8 cellular contexts compared by ENCODE assay signal in genomic region chr4:108649863-108650211, GRCh38. TPM values are rescaled to one million over a fixed set of nuclear protein-coding genes. Genes with fewer than 3 reads are reported as not detected.
DNase-seq lines count a peak whose midpoint lies in the region; ATAC-seq and TF ChIP-seq lines count a peak whose summit lies in the region.

No MANE protein-coding gene starts in this region.

- peaks cover 8% of the 10 kb centered on the region for H3K79me2 ChIP-seq in trophoblast cell (ENCODE audit: control insufficient read depth, insufficient read depth, low read length, poor library complexity)

- H3K27ac Mint-ChIP-seq in Caco-2 (ENCODE audit: unreplicated experiment) = peak overlapping the region; percentile 96

- H3K18ac ChIP-seq in trophoblast cell (ENCODE audit: low read length) = no peak overlapping the region

- peak overlapping the region; percentile 97 for H3K4me3 Mint-ChIP-seq in Caco-2 (ENCODE audit: unreplicated experiment)

- no peak overlapping the region for H2BK5ac ChIP-seq in trophoblast cell (ENCODE audit: low read depth, low read length, poor library complexity)

- peaks cover 7% of the 10 kb centered on the region for H3K36me3 Mint-ChIP-seq in Caco-2 (ENCODE audit: insufficient read depth, unreplicated experiment)

- no peak overlapping the region for H2AK5ac ChIP-seq in trophoblast cell (ENCODE audit: low read length)

- peak overlapping the region; percentile 38 for H2AFZ ChIP-seq in trophoblast cell (ENCODE audit: insufficient read depth, low read length, poor library complexity)

- peak overlapping the region; percentile 71 for H3K4me2 ChIP-seq in trophoblast cell (ENCODE audit: low read length)

- H3K9me3 Mint-ChIP-seq in Caco-2 (ENCODE audit: unreplicated experiment) = no peaks in the 10 kb centered on the region

- no peak for DNase-seq in Caco-2
- no peak for DNase-seq in trophoblast cell
- DNase-seq in NCI-H2081 treated with DMSO at 0.1 percent for 48 hours (lab: John Stamatoyannopoulos, UW) = no peak
- DNase-seq in SIG-M5 (lab: John Stamatoyannopoulos, UW) = no peak
- no peak for DNase-seq in NOMO-1 treated with DMSO at 0.1 percent for 48 hours (lab: John Stamatoyannopoulos, UW; ENCODE audit: unreplicated experiment)

- H4K8ac ChIP-seq in trophoblast cell (ENCODE audit: low read depth, low read length) = no peak overlapping the region

- H2BK120ac ChIP-seq in trophoblast cell (ENCODE audit: insufficient read depth, low read length, poor library complexity) = no peak overlapping the region

- H3K4ac ChIP-seq in trophoblast cell (ENCODE audit: low read depth, low read length) = no peak overlapping the region

- H3K4me1 ChIP-seq in Caco-2 = peaks cover 8% of the 10 kb centered on the region; the same call in 1 of the 2 replicates
- H3K4me1 ChIP-seq in HUES64 (ENCODE audit: insufficient read depth, low read length) = peaks cover 8% of the 10 kb centered on the region; the same call in 1 of the 2 replicates
- H3K4me1 ChIP-seq in ectodermal cell (ENCODE audit: control insufficient read depth, insufficient read depth, low read length) = no peaks in the 10 kb centered on the region
- H3K4me1 ChIP-seq in trophoblast cell (ENCODE audit: control insufficient read depth in 1 of 2, insufficient read depth in 2 of 2, low read length in 2 of 2) = no peaks in the 10 kb centered on the region

- POLR2A ChIA-PET in Caco-2 (lab: Charles Lee) = interaction anchor here (0.6 kb wide), 1 partner anchor 40 kb away, joined by 3 read pairs; no protein-coding TSS in a partner anchor

- H3K79me1 ChIP-seq in trophoblast cell (ENCODE audit: low read length) = peaks cover 7% of the 10 kb centered on the region

- ATAC-seq in GM21526 (IDR thresholded peaks at IDR 0.05; ENCODE audit: low FRiP score, unreplicated experiment) = peak; percentile 4

- H3K4me3 ChIP-seq in Caco-2 (ENCODE audit: low read depth, low read length) = peak overlapping the region; percentile 26
- peak overlapping the region; percentile 96 for H3K4me3 ChIP-seq in HUES64 (ENCODE audit: low read length)
- peak overlapping the region; percentile 31 for H3K4me3 ChIP-seq in ectodermal cell (ENCODE audit: insufficient read depth, low read depth, low read length)
- no peak overlapping the region for H3K4me3 ChIP-seq in trophoblast cell (ENCODE audit: low read depth, low read length)

- no peaks in the 10 kb centered on the region for H3K27me3 ChIP-seq in Caco-2 (replicated peaks; ENCODE audit: control insufficient read depth, insufficient read depth, low read length)
- no peaks in the 10 kb centered on the region for H3K27me3 ChIP-seq in HUES64 (ENCODE audit: insufficient read depth, low read length)
- no peaks in the 10 kb centered on the region for H3K27me3 ChIP-seq in ectodermal cell (ENCODE audit: control insufficient read depth, insufficient read depth, low read length, poor library complexity, severe bottlenecking)
- no peaks in the 10 kb centered on the region for H3K27me3 ChIP-seq in trophoblast cell (ENCODE audit: insufficient read depth, low read length)

- no peak overlapping the region for H3K14ac ChIP-seq in trophoblast cell (ENCODE audit: low read length)

- TF ChIP-seq CTCF in Caco-2 (IDR thresholded peaks at IDR 0.05; ENCODE audit: insufficient read depth in 1 of 2, low read depth in 1 of 2, low read length in 1 of 2, severe bottlenecking in 1 of 2, unreplicated experiment in 1 of 2) = no peak

- no peak overlapping the region for H4K12ac ChIP-seq in trophoblast cell (ENCODE audit: low read depth, low read length)

- BruUV-seq in Caco-2 (replicated peaks; lab: Mats Ljungman, UMichigan) = no TSS peak

- no peak overlapping the region for H3K23ac ChIP-seq in trophoblast cell (ENCODE audit: low read length)

- H3K9ac ChIP-seq in HUES64 (ENCODE audit: low read depth, low read length) = peak overlapping the region; percentile 97; the same call in 1 of the 2 replicates
- H3K9ac ChIP-seq in trophoblast cell (ENCODE audit: low read length) = no peak overlapping the region

- H3K27ac ChIP-seq in HUES64 (ENCODE audit: low read depth, low read length) = no peak overlapping the region
- no peak overlapping the region for H3K27ac ChIP-seq in ectodermal cell (ENCODE audit: insufficient read depth, low read depth, low read length, poor library complexity, severe bottlenecking)
- H3K27ac ChIP-seq in trophoblast cell (ENCODE audit: low read depth, low read length) = no peak overlapping the region

- H3K4me1 Mint-ChIP-seq in Caco-2 (ENCODE audit: low read depth, unreplicated experiment) = no peaks in the 10 kb centered on the region

- H3K9me3 ChIP-seq in Caco-2 (no peaks in the 10 kb centered on the region), HUES64 (ENCODE audit: insufficient read depth, low read depth, low read length) (no peaks in the 10 kb centered on the region), ectodermal cell (ENCODE audit: control insufficient read depth, low read length) (no peaks in the 10 kb centered on the region), trophoblast cell (ENCODE audit: insufficient read depth, low read depth, low read length) (no peaks in the 10 kb centered on the region)

- H3K36me3 ChIP-seq in Caco-2 (ENCODE audit: control insufficient read depth, insufficient read depth, low read length) (no peaks in the 10 kb centered on the region), HUES64 (ENCODE audit: insufficient read depth, low read length) (no peaks in the 10 kb centered on the region), ectodermal cell (ENCODE audit: control insufficient read depth, insufficient read depth, low read length) (no peaks in the 10 kb centered on the region), trophoblast cell (ENCODE audit: control insufficient read depth in 1 of 2, insufficient read depth in 2 of 2, low read length in 2 of 2) (peaks cover 0 to 4% of the 10 kb centered on the region in 2 experiments)

- CTCF ChIA-PET in Caco-2 (lab: Charles Lee) = interaction anchor here (1.2 kb wide), 1 partner anchor 631 kb away, joined by 4 read pairs; no protein-coding TSS in a partner anchor

- H4K91ac ChIP-seq in trophoblast cell (ENCODE audit: low read depth, low read length) = no peak overlapping the region

- WGBS in HUES64 = 4% methylated on average over 6 of the region's 6 CpGs
- WGBS in ectodermal cell, 2 experiments = 7 to 8% methylated on average over 6 of the region's 6 CpGs
- WGBS in trophoblast cell (ENCODE audit: extremely low coverage, insufficient coverage, insufficient read length) = no CpG with 5 or more reads among the region's 6 CpGs

- intact Hi-C loops in Caco-2 (cut with micrococcal nuclease; ENCODE audit: unreplicated experiment) = loop anchor here (2.0 kb wide), 1 partner anchor 29 kb away; the partner anchor contains the start of gene RPL34

- H3K27me3 Mint-ChIP-seq in Caco-2 (ENCODE audit: insufficient read depth, unreplicated experiment) = no peaks in the 10 kb centered on the region

- no peak overlapping the region for H2BK12ac ChIP-seq in trophoblast cell (ENCODE audit: low read length)

RNA-seq across cellular contexts. Expression of gene OSTC, which starts 0.6 kb away (rescaled TPM):
- 121 and 126 TPM in 2 replicates for total RNA-seq in Caco-2 (2022)
- 173 TPM for polyA plus RNA-seq in HUES64 (2013, experiment 1 of 2)
- polyA plus RNA-seq in HUES64 (2013, experiment 2 of 2) = 169 TPM
- 202 TPM for polyA plus RNA-seq in ectodermal cell (2013, experiment 1 of 4)
- 205 TPM for polyA plus RNA-seq in ectodermal cell (2013, experiment 2 of 4)
- polyA plus RNA-seq in ectodermal cell (2013, experiment 3 of 4) = 185 TPM
- 196 TPM for polyA plus RNA-seq in ectodermal cell (2013, experiment 4 of 4)
- 332 and 337 TPM in 2 replicates for polyA plus RNA-seq in trophoblast cell (2013)

RNA-seq across cellular contexts. Expression of gene RPL34, which starts 29.5 kb away (rescaled TPM):
- 1,075 and 1,106 TPM in 2 replicates for total RNA-seq in Caco-2 (2022)
- polyA plus RNA-seq in HUES64 (2013, experiment 1 of 2) = 1,854 TPM
- 1,846 TPM for polyA plus RNA-seq in HUES64 (2013, experiment 2 of 2)
- 2,206 TPM for polyA plus RNA-seq in ectodermal cell (2013, experiment 1 of 4)
- polyA plus RNA-seq in ectodermal cell (2013, experiment 2 of 4) = 1,965 TPM
- polyA plus RNA-seq in ectodermal cell (2013, experiment 3 of 4) = 2,760 TPM
- polyA plus RNA-seq in ectodermal cell (2013, experiment 4 of 4) = 2,741 TPM
- polyA plus RNA-seq in trophoblast cell (2013) = 1,521 and 1,552 TPM in 2 replicates
